ENCODE assay signal across 12 cellular contexts in genomic region chr20:10761786-10762185, GRCh38.
DNase-seq lines count a peak whose midpoint lies in the region; ATAC-seq and TF ChIP-seq lines count a peak whose summit lies in the region.
"Had no signal": no experiment of that assay in that cellular context is flagged by ENCODE, and none has a peak within 500 bp of the region (broad histone marks: within the 10 kb centered on the region; RNA-seq: fewer than 3 reads in every experiment).

No MANE protein-coding gene starts in this region.

- TF ChIP-seq POLR2A in body of pancreas (IDR thresholded peaks at IDR 0.05) = no peak

- peak overlapping the region; percentile 56 for H3K4me2 ChIP-seq in PC-3 (ENCODE audit: low read length)

- ATAC-seq in PC-3 = peak; percentile 70
- peak; percentile 74 for ATAC-seq in body of pancreas
- ATAC-seq in right cardiac atrium = peak; percentile 50 to 79
- ATAC-seq: activated CD4-positive, CD25-positive, alpha-beta regulatory T cell treated with anti-CD3 and anti-CD28 coated beads, Interleukin-2, amount 50 U/mL, for 24 hours; natural killer cell had no signal

- no TSS peak for BruUV-seq in PC-3 (replicated peaks; lab: Mats Ljungman, UMichigan)

- no peak for TF ChIP-seq CTCF in PC-3 (conservative IDR thresholded peaks at IDR 0.05; ENCODE audit: low read depth, low read length)
- TF ChIP-seq CTCF in body of pancreas (IDR thresholded peaks at IDR 0.05) = no peak

- CTCF ChIA-PET in PC-3 (lab: Charles Lee) = interaction anchor here (0.6 to 1.9 kb wide), 4 partner anchors 57 to 202 kb away, joined by 3 to 12 read pairs (median 5); partner anchors contain the start of gene JAG1

- no peaks in the 10 kb centered on the region for H4K20me1 ChIP-seq in PC-3 (ENCODE audit: low read length)

- no peaks in the 10 kb centered on the region for H3K9me2 ChIP-seq in PC-3 (replicated peaks; ENCODE audit: low read length)

- H3K27me3 ChIP-seq in PC-3 (ENCODE audit: low read length) (no peaks in the 10 kb centered on the region), body of pancreas (no peaks in the 10 kb centered on the region), right cardiac atrium (ENCODE audit: control insufficient read depth, insufficient read depth) (no peaks in the 10 kb centered on the region)

- DNase-seq in PC-3 (peak; percentile 98), body of pancreas (peak; percentile 32 to 68 (median 56)), right cardiac atrium (peak in 1 of 3 donors; percentile 41), stromal cell of bone marrow (ENCODE audit: low read depth) (peak; percentile 68), NCI-H146 treated with DMSO at 0.1 percent for 48 hours (lab: John Stamatoyannopoulos, UW; ENCODE audit: unreplicated experiment) (no peak), NAMALWA (ENCODE audit: low spot score) (no peak), NCI-H345 treated with DMSO at 0.1 percent for 48 hours (lab: John Stamatoyannopoulos, UW; ENCODE audit: unreplicated experiment) (no peak)
- DNase-seq: activated CD8-positive, alpha-beta memory T cell treated with anti-CD3 and anti-CD28 coated beads, Interleukin-2, amount 50 U/mL, for 48 hours; CD4-positive, alpha-beta T cell; kidney glomerular epithelial cell; natural killer cell had no signal

- peaks cover 8% of the 10 kb centered on the region for H3F3A ChIP-seq in PC-3 (ENCODE audit: low read length, unreplicated experiment)

- H3K4me1 ChIP-seq in PC-3 (ENCODE audit: insufficient read depth, low read length) = peaks cover 42% of the 10 kb centered on the region
- H3K4me1 ChIP-seq in body of pancreas = peaks cover 13% of the 10 kb centered on the region
- H3K4me1 ChIP-seq in right cardiac atrium (ENCODE audit: control insufficient read depth, insufficient read depth, low read length) = no peaks in the 10 kb centered on the region

- peaks cover 13% of the 10 kb centered on the region for H3K36me3 ChIP-seq in PC-3 (ENCODE audit: low read depth, low read length)
- H3K36me3 ChIP-seq in body of pancreas (replicated peaks in 1 of 2; ENCODE audit: insufficient read depth in 1 of 2, low read depth in 2 of 2) = no peaks in the 10 kb centered on the region

- no peaks in the 10 kb centered on the region for H3K79me2 ChIP-seq in PC-3 (ENCODE audit: low read length)

- H3K27ac ChIP-seq in PC-3 (ENCODE audit: low read length) (peak overlapping the region; percentile 94), body of pancreas (no peak overlapping the region), right cardiac atrium (ENCODE audit: low read length) (no peak overlapping the region)

- POLR2A ChIA-PET in PC-3 (lab: Charles Lee; ENCODE audit: unreplicated experiment) = interaction anchor here (0.5 to 1.6 kb wide), 2 partner anchors 87 to 91 kb away, joined by 6 to 7 read pairs; no protein-coding TSS in a partner anchor

- WGBS in body of pancreas, 2 donors = 22 to 44% methylated on average over 8 of the region's 8 CpGs
- 69% methylated on average over 8 of the region's 8 CpGs for WGBS in right cardiac atrium

- H3K9ac ChIP-seq in PC-3 (ENCODE audit: low read length) = peak overlapping the region; percentile 76

- H3K9me3 ChIP-seq in PC-3 (ENCODE audit: low read length) = peaks cover 11% of the 10 kb centered on the region
- no peaks in the 10 kb centered on the region for H3K9me3 ChIP-seq in body of pancreas
- H3K9me3 ChIP-seq in right cardiac atrium (ENCODE audit: control insufficient read depth, low read length) = no peaks in the 10 kb centered on the region

- intact Hi-C loops in PC-3 (cut with micrococcal nuclease) = loop anchor here (1.0 to 5.0 kb wide), 5 partner anchors 162 to 513 kb away; no protein-coding TSS in a partner anchor
- intact Hi-C loops in body of pancreas (cut with DNase I) = no loop called here
- intact Hi-C loops in right cardiac atrium (cut with DNase I) = no loop called here

- H3K4me3 ChIP-seq in PC-3 (ENCODE audit: low read length) (0 out of 2 replicates have a peak overlapping the region, but pooled peaks have one; percentile 9), body of pancreas (no peak overlapping the region), right cardiac atrium (ENCODE audit: low read length) (no peak overlapping the region)

- peak overlapping the region; percentile 10; the same call in 1 of the 2 replicates for H2AFZ ChIP-seq in PC-3 (ENCODE audit: low read length)

Comparison
In these comparisons a context has a peak if more than half of its experiments do, and no peak if none do; other contexts are left out.
1. DNase-seq: peak in PC-3 (single experiment), body of pancreas (4 of 4) and stromal cell of bone marrow (single experiment); none in NCI-H146 treated with DMSO at 0.1 percent for 48 hours (single experiment), NAMALWA (single experiment) and NCI-H345 treated with DMSO at 0.1 percent for 48 hours (single experiment).
2. Peak in every context shown above with its lines, with median percentiles within 50 percentile points of each other: ATAC-seq.